Comparison of ENCODE assay signal across 13 cellular contexts in genomic region chr13:79442221-79442620, GRCh38.
"Had no signal": no experiment of that assay in that cellular context is flagged by ENCODE, and none has a peak within 500 bp of the region (broad histone marks: within the 10 kb centered on the region; RNA-seq: fewer than 3 reads in every experiment).

No MANE protein-coding gene starts in this region.

- ATAC-seq: gastroesophageal sphincter; stimulated activated naive CD8-positive, alpha-beta T cell treated with anti-CD3 and anti-CD28 coated beads, Interleukin-15, Interleukin-2, amounts not matched to agents 100 U/mL and 50 U/mL, for 24 hours had no signal

- H3K9me3 ChIP-seq: gastroesophageal sphincter, left ventricle myocardium inferior had no signal

- H3K27ac ChIP-seq: gastroesophageal sphincter, left ventricle myocardium inferior had no signal

- H3K4me2 ChIP-seq: smooth muscle cell had no signal

- H3K4me3 ChIP-seq: gastroesophageal sphincter, left ventricle myocardium inferior, smooth muscle cell had no signal

- DNase-seq: activated naive CD4-positive, alpha-beta T cell treated with Interleukin-2 at 50 U/mL for 16 hours; activated T-cell treated with anti-CD3 and anti-CD28 coated beads for 4 hours; anterior cingulate cortex; endodermal cell; kidney; left ventricle myocardium inferior; nucleus accumbens; stimulated activated CD4-positive, alpha-beta T cell treated with anti-CD3 and anti-CD28 coated beads, Interleukin-4, amount 100 ng/mL, for 4 hours; stimulated activated CD8-positive, alpha-beta memory T cell treated with anti-CD3 and anti-CD28 coated beads, Interleukin-4, amount 100 ng/mL, for 48 hours; stimulated activated naive CD8-positive, alpha-beta T cell treated with anti-CD3 and anti-CD28 coated beads, Interleukin-15, Interleukin-2, amounts not matched to agents 100 U/mL and 50 U/mL, for 24 hours; trophoblast cell had no signal

- H3K36me3 ChIP-seq: gastroesophageal sphincter, left ventricle myocardium inferior had no signal

- H3K4me1 ChIP-seq: gastroesophageal sphincter, left ventricle myocardium inferior had no signal

- H3K27me3 ChIP-seq: gastroesophageal sphincter had no signal
